ENCODE assay signal across 1 cellular context in the genomic region with DNA sequence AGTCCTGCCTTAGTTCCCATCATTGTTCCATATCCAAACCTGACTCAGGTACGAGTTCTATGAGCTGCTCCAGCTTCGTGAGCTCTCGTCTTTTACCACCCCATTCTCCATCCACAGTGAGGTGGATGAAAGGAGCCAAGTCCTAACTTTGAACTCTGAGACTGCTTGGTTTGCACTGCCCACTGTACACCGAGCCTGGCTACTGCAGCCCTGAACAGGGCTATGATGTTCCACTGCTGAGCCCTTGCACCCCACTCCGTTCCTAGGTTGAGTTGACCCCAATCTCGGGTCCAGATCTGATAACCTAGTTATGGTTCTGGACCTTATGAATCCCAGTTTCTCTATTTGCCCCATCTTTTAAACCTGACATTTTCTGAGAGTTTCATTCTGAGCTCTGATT.
TF ChIP-seq lines count a peak whose summit lies in the region.

No MANE protein-coding gene starts in this region.

TF ChIP-seq in H1, 55 proteins besides CTCF, POLR2A, EP300 and RAD21 (continued from another document):
- TF ChIP-seq MAFK (IDR thresholded peaks at IDR 0.05; ENCODE audit: low read depth, low read length) (no peak), KDM4A (IDR thresholded peaks at IDR 0.05; ENCODE audit: low read depth, low read length, severe bottlenecking) (no peak), HDAC2 (IDR thresholded peaks at IDR 0.05; ENCODE audit: borderline replicate concordance in 1 of 2, low read depth in 2 of 2, low read length in 2 of 2) (no peak), RBBP5 (IDR thresholded peaks at IDR 0.05; ENCODE audit: borderline replicate concordance, low read depth, low read length) (no peak)
